In genomic region chr18:62751341-62751821, GRCh38 we compare ENCODE assay signal across 12 cellular contexts. TPM values are rescaled to one million over a fixed set of nuclear protein-coding genes. Genes with fewer than 3 reads are reported as not detected.
DNase-seq lines count a peak whose midpoint lies in the region; ATAC-seq and TF ChIP-seq lines count a peak whose summit lies in the region.
"Had no signal": no experiment of that assay in that cellular context is flagged by ENCODE, and none has a peak within 500 bp of the region (broad histone marks: within the 10 kb centered on the region; RNA-seq: fewer than 3 reads in every experiment).

No MANE protein-coding gene starts in this region.

- peaks cover 19% of the 10 kb centered on the region for H3K4me1 ChIP-seq in hepatocyte (ENCODE audit: insufficient read depth)

- H3K36me3 ChIP-seq in hepatocyte (replicated peaks; ENCODE audit: insufficient read depth, low read depth) = no peaks in the 10 kb centered on the region
- H3K36me3 ChIP-seq: spleen, upper lobe of left lung had no signal

- H3K79me2 ChIP-seq in hepatocyte = peaks cover 100% of the 10 kb centered on the region

- no peaks in the 10 kb centered on the region for H3K9me3 ChIP-seq in hepatocyte (ENCODE audit: low read depth)
- H3K9me3 ChIP-seq in CD4-positive, alpha-beta T cell (ENCODE audit: control insufficient read depth, low read length) = no peaks in the 10 kb centered on the region
- H3K9me3 ChIP-seq: upper lobe of left lung had no signal

- 60% methylated on average over 3 of the region's 3 CpGs for WGBS in hepatocyte (ENCODE audit: low lambda C conversion rate, missing lambda C conversion rate)

- peaks cover 4% of the 10 kb centered on the region for H3K9me3 Mint-ChIP-seq in WTC11
- peaks cover 5% of the 10 kb centered on the region for H3K9me3 Mint-ChIP-seq in osteocyte (ENCODE audit: unreplicated experiment)
- no peaks in the 10 kb centered on the region for H3K9me3 Mint-ChIP-seq in CD4-positive, alpha-beta T cell

- H3K4me1 Mint-ChIP-seq in WTC11 (peaks cover 88% of the 10 kb centered on the region), osteocyte (ENCODE audit: unreplicated experiment) (peaks cover 31% of the 10 kb centered on the region)
- H3K4me1 Mint-ChIP-seq in CD4-positive, alpha-beta T cell (ENCODE audit: low read depth) = no peaks in the 10 kb centered on the region

- H3K27ac ChIP-seq in hepatocyte = peak overlapping the region; percentile 26
- H3K27ac ChIP-seq in CD4-positive, alpha-beta T cell (ENCODE audit: low read depth, low read length) = no peak overlapping the region
- H3K27ac ChIP-seq: spleen had no signal

- in situ Hi-C loops in GM13976 (cut with MboI; ENCODE audit: low sequenced_read_pairs, unreplicated experiment) = no loop called here

- no peaks in the 10 kb centered on the region; the same call in 1 of the 2 replicates for H3K27me3 Mint-ChIP-seq in WTC11 (ENCODE audit: low read depth)
- no peaks in the 10 kb centered on the region for H3K27me3 Mint-ChIP-seq in osteocyte (ENCODE audit: unreplicated experiment)
- H3K27me3 Mint-ChIP-seq in CD4-positive, alpha-beta T cell = no peaks in the 10 kb centered on the region

- H3K27me3 ChIP-seq in hepatocyte = no peaks in the 10 kb centered on the region
- H3K27me3 ChIP-seq in CD4-positive, alpha-beta T cell (ENCODE audit: control insufficient read depth, insufficient read depth, low read length) = no peaks in the 10 kb centered on the region
- H3K27me3 ChIP-seq: spleen, upper lobe of left lung had no signal

- intact Hi-C loops in CD4-positive, alpha-beta T cell (cut with DNase I, micrococcal nuclease) = no loop called here

- no peak for TF ChIP-seq CTCF in GM12865 (IDR thresholded peaks at IDR 0.05; ENCODE audit: insufficient read depth, low read depth, low read length, missing control alignments)
- no peak for TF ChIP-seq CTCF in WTC11 (IDR thresholded peaks at IDR 0.05)
- no peak for TF ChIP-seq CTCF in hepatocyte (IDR thresholded peaks at IDR 0.05; ENCODE audit: poor library complexity)
- TF ChIP-seq CTCF in osteocyte (IDR thresholded peaks at IDR 0.05) = no peak
- TF ChIP-seq CTCF in GM13976 (IDR thresholded peaks at IDR 0.05; ENCODE audit: borderline replicate concordance, control extremely low read depth, extremely low read depth, insufficient read depth, missing control alignments) = no peak
- TF ChIP-seq CTCF in CD4-positive, alpha-beta T cell (IDR thresholded peaks at IDR 0.05) = no peak

- H3K9me2 ChIP-seq in hepatocyte (replicated peaks; ENCODE audit: insufficient read depth) = no peaks in the 10 kb centered on the region

- CTCF ChIA-PET in WTC11 (lab: Charles Lee) = interaction anchor here (0.5 kb wide), 1 partner anchor 49 kb away, joined by 3 read pairs; no protein-coding TSS in a partner anchor
- CTCF ChIA-PET in CD4-positive, alpha-beta T cell (lab: Charles Lee) = no interaction called here

- H3K4me3 ChIP-seq in GM12865 (ENCODE audit: low read depth, low read length) (no peak overlapping the region), hepatocyte (no peak overlapping the region)
- H3K4me3 ChIP-seq: spleen, upper lobe of left lung had no signal

- DNase-seq in GM12865 (ENCODE audit: low read depth) = peak; percentile 21
- DNase-seq in WTC11 (ENCODE audit: low spot score) = peak; percentile 34
- no peak for DNase-seq in hepatocyte (ENCODE audit: low spot score)
- no peak for DNase-seq in osteocyte (ENCODE audit: extremely low spot score, unreplicated experiment)
- DNase-seq in GM13976 (ENCODE audit: low spot score) = no peak
- DNase-seq in NCI-H1694 (lab: John Stamatoyannopoulos, UW) = no peak
- DNase-seq in CD4-positive, alpha-beta T cell = no peak
- DNase-seq: activated CD8-positive, alpha-beta memory T cell treated with anti-CD3 and anti-CD28 coated beads, Interleukin-2, amount 50 U/mL, for 4 hours; spleen; upper lobe of left lung had no signal

- peak overlapping the region; percentile 98 for H3K27ac Mint-ChIP-seq in WTC11
- H3K27ac Mint-ChIP-seq in osteocyte (ENCODE audit: unreplicated experiment) = peak overlapping the region; percentile 73
- no peak overlapping the region for H3K27ac Mint-ChIP-seq in CD4-positive, alpha-beta T cell

- POLR2A ChIA-PET in WTC11 (lab: Charles Lee) = interaction anchor here (0.5 kb wide), 1 partner anchor 25 kb away, joined by 3 read pairs; no protein-coding TSS in a partner anchor
- POLR2A ChIA-PET in CD4-positive, alpha-beta T cell (lab: Charles Lee) = interaction anchor here (1.9 kb wide), 1 partner anchor 36 kb away, joined by 6 read pairs; the partner anchor contains the start of gene PHLPP1

- ATAC-seq in WTC11 = peak; percentile 93
- ATAC-seq in HG03097 (IDR thresholded peaks at IDR 0.05; ENCODE audit: low FRiP score, unreplicated experiment) = no peak
- ATAC-seq in CD4-positive, alpha-beta T cell (ENCODE audit: poor library complexity) = no peak
- ATAC-seq: Panc1 had no signal

- peak overlapping the region; percentile 27 for H3K4me2 ChIP-seq in hepatocyte

- H3K4me3 Mint-ChIP-seq in WTC11 (peak overlapping the region; percentile 38), osteocyte (ENCODE audit: unreplicated experiment) (peak overlapping the region; percentile 20)
- H3K4me3 Mint-ChIP-seq in CD4-positive, alpha-beta T cell = no peak overlapping the region

- no peak overlapping the region for H2AFZ ChIP-seq in hepatocyte

- H3K36me3 Mint-ChIP-seq in WTC11 (peaks cover 5% of the 10 kb centered on the region), osteocyte (ENCODE audit: unreplicated experiment) (peaks cover 4% of the 10 kb centered on the region)
- H3K36me3 Mint-ChIP-seq in CD4-positive, alpha-beta T cell (ENCODE audit: low read depth) = no peaks in the 10 kb centered on the region

- H4K20me1 ChIP-seq in hepatocyte (ENCODE audit: insufficient read depth, poor library complexity, severe bottlenecking) = no peaks in the 10 kb centered on the region

TF ChIP-seq in WTC11, 78 proteins besides CTCF, POLR2A, EP300 and RAD21 (continues in another document):
- TF ChIP-seq ATF2 (CRISPR knock-in tag; IDR thresholded peaks at IDR 0.05; ENCODE audit: borderline replicate concordance, low read depth) (no peak), ZNF423 (CRISPR knock-in tag; IDR thresholded peaks at IDR 0.05) (0 out of 2 replicates have a peak, but pooled peaks have one; percentile 37), ELF4 (CRISPR knock-in tag; IDR thresholded peaks at IDR 0.05; ENCODE audit: low read depth) (no peak), FOXK1 (CRISPR knock-in tag; IDR thresholded peaks at IDR 0.05) (peak; percentile 72; the same call in 1 of the 2 replicates), NFYB (CRISPR knock-in tag; conservative IDR thresholded peaks at IDR 0.05; ENCODE audit: low read depth) (no peak), TP53 (CRISPR knock-in tag; IDR thresholded peaks at IDR 0.05) (no peak), SP1 (CRISPR knock-in tag; conservative IDR thresholded peaks at IDR 0.05) (no peak; the same call in 1 of the 2 replicates), TCF7 (CRISPR knock-in tag; IDR thresholded peaks at IDR 0.05; ENCODE audit: low read depth) (no peak), PRRX2 (CRISPR knock-in tag; IDR thresholded peaks at IDR 0.05) (no peak)
- TF ChIP-seq, protein P1, sequence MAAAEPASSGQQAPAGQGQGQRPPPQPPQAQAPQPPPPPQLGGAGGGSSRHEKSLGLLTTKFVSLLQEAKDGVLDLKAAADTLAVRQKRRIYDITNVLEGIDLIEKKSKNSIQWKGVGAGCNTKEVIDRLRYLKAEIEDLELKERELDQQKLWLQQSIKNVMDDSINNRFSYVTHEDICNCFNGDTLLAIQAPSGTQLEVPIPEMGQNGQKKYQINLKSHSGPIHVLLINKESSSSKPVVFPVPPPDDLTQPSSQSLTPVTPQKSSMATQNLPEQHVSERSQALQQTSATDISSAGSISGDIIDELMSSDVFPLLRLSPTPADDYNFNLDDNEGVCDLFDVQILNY (CRISPR knock-in tag; IDR thresholded peaks at IDR 0.05) = no peak
- TF ChIP-seq, protein P2, sequence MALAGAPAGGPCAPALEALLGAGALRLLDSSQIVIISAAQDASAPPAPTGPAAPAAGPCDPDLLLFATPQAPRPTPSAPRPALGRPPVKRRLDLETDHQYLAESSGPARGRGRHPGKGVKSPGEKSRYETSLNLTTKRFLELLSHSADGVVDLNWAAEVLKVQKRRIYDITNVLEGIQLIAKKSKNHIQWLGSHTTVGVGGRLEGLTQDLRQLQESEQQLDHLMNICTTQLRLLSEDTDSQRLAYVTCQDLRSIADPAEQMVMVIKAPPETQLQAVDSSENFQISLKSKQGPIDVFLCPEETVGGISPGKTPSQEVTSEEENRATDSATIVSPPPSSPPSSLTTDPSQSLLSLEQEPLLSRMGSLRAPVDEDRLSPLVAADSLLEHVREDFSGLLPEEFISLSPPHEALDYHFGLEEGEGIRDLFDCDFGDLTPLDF (CRISPR knock-in tag; IDR thresholded peaks at IDR 0.05) = no peak; the same call in 1 of the 2 replicates
- TF ChIP-seq, protein P3, sequence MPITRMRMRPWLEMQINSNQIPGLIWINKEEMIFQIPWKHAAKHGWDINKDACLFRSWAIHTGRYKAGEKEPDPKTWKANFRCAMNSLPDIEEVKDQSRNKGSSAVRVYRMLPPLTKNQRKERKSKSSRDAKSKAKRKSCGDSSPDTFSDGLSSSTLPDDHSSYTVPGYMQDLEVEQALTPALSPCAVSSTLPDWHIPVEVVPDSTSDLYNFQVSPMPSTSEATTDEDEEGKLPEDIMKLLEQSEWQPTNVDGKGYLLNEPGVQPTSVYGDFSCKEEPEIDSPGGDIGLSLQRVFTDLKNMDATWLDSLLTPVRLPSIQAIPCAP (CRISPR knock-in tag; IDR thresholded peaks at IDR 0.05) = no peak

RNA-seq across cellular contexts. Expression of gene PHLPP1, which starts 36.0 kb away (rescaled TPM):
- total RNA-seq in WTC11 (2021) (49.1 to 52.0 TPM (median 49.5 TPM) in 3 replicates), hepatocyte (12.6 and 14.3 TPM in 2 replicates), osteocyte (19.6 and 22.7 TPM in 2 replicates)
- polyA plus RNA-seq in hepatocyte = 7.3 and 7.4 TPM in 2 replicates
- 1 to 10 TPM; 6.8 to 7.1 TPM for total RNA-seq in CD4-positive, alpha-beta T cell

Comparison
In these comparisons a context has a peak if more than half of its experiments do, and no peak if none do; other contexts are left out.
1. DNase-seq: peak in GM12865 (single experiment) and WTC11 (single experiment); none in hepatocyte (single experiment), osteocyte (single experiment), GM13976 (single experiment), NCI-H1694 (single experiment) and CD4-positive, alpha-beta T cell (0 of 10).